In genomic region chr16:61730997-61731396, GRCh38 we compare ENCODE assay signal across 1 cellular context.
TF ChIP-seq lines count a peak whose summit lies in the region.

No MANE protein-coding gene starts in this region.

TF ChIP-seq in WTC11, 78 proteins besides CTCF, POLR2A, EP300 and RAD21 (continued from another document):
- TF ChIP-seq, protein P1, sequence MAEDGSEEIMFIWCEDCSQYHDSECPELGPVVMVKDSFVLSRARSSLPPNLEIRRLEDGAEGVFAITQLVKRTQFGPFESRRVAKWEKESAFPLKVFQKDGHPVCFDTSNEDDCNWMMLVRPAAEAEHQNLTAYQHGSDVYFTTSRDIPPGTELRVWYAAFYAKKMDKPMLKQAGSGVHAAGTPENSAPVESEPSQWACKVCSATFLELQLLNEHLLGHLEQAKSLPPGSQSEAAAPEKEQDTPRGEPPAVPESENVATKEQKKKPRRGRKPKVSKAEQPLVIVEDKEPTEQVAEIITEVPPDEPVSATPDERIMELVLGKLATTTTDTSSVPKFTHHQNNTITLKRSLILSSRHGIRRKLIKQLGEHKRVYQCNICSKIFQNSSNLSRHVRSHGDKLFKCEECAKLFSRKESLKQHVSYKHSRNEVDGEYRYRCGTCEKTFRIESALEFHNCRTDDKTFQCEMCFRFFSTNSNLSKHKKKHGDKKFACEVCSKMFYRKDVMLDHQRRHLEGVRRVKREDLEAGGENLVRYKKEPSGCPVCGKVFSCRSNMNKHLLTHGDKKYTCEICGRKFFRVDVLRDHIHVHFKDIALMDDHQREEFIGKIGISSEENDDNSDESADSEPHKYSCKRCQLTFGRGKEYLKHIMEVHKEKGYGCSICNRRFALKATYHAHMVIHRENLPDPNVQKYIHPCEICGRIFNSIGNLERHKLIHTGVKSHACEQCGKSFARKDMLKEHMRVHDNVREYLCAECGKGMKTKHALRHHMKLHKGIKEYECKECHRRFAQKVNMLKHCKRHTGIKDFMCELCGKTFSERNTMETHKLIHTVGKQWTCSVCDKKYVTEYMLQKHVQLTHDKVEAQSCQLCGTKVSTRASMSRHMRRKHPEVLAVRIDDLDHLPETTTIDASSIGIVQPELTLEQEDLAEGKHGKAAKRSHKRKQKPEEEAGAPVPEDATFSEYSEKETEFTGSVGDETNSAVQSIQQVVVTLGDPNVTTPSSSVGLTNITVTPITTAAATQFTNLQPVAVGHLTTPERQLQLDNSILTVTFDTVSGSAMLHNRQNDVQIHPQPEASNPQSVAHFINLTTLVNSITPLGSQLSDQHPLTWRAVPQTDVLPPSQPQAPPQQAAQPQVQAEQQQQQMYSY (CRISPR knock-in tag; IDR thresholded peaks at IDR 0.05) = no peak
- no peak for TF ChIP-seq IRF2 (CRISPR knock-in tag; IDR thresholded peaks at IDR 0.05; ENCODE audit: borderline replicate concordance, low read depth)
- TF ChIP-seq ZNF219 (CRISPR knock-in tag; IDR thresholded peaks at IDR 0.05; ENCODE audit: borderline replicate concordance) = no peak
- TF ChIP-seq MLX (CRISPR knock-in tag; IDR thresholded peaks at IDR 0.05) = no peak
- no peak for TF ChIP-seq MYBL2 (CRISPR knock-in tag; IDR thresholded peaks at IDR 0.05)
- TF ChIP-seq, protein P2, sequence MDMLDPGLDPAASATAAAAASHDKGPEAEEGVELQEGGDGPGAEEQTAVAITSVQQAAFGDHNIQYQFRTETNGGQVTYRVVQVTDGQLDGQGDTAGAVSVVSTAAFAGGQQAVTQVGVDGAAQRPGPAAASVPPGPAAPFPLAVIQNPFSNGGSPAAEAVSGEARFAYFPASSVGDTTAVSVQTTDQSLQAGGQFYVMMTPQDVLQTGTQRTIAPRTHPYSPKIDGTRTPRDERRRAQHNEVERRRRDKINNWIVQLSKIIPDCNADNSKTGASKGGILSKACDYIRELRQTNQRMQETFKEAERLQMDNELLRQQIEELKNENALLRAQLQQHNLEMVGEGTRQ (CRISPR knock-in tag; IDR thresholded peaks at IDR 0.05) = no peak
- no peak for TF ChIP-seq CDX4 (CRISPR knock-in tag; IDR thresholded peaks at IDR 0.05; ENCODE audit: borderline replicate concordance)
- no peak for TF ChIP-seq ETV6 (CRISPR knock-in tag; IDR thresholded peaks at IDR 0.05)
- TF ChIP-seq, protein P3, sequence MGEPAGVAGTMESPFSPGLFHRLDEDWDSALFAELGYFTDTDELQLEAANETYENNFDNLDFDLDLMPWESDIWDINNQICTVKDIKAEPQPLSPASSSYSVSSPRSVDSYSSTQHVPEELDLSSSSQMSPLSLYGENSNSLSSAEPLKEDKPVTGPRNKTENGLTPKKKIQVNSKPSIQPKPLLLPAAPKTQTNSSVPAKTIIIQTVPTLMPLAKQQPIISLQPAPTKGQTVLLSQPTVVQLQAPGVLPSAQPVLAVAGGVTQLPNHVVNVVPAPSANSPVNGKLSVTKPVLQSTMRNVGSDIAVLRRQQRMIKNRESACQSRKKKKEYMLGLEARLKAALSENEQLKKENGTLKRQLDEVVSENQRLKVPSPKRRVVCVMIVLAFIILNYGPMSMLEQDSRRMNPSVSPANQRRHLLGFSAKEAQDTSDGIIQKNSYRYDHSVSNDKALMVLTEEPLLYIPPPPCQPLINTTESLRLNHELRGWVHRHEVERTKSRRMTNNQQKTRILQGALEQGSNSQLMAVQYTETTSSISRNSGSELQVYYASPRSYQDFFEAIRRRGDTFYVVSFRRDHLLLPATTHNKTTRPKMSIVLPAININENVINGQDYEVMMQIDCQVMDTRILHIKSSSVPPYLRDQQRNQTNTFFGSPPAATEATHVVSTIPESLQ (CRISPR knock-in tag; IDR thresholded peaks at IDR 0.05) = no peak
